In the genomic region with DNA sequence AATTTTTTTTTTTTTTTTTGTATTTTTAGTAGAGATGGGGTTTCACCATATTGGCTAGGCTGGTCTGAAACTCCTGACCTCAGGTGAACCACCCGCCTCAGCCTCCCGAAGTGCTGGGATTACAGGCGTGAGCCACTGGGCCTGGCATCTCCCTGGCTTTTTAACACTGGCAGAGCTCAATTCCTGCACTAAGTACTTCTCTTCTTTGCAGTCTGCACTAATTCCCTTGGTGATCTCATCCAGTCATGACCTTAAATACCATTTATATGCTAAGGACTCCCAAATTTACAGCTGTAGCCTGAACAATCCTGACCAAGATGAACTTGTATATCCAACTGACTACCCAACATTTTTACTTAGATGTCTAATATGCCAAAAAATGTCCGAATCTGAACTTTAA, we compare ENCODE assay signal across 17 cellular contexts. TPM values are rescaled to one million over a fixed set of nuclear protein-coding genes. Genes with fewer than 3 reads are reported as not detected.
DNase-seq lines count a peak whose midpoint lies in the region; ATAC-seq and TF ChIP-seq lines count a peak whose summit lies in the region.
"Had no signal": no experiment of that assay in that cellular context is flagged by ENCODE, and none has a peak within 500 bp of the region (broad histone marks: within the 10 kb centered on the region; RNA-seq: fewer than 3 reads in every experiment).

No MANE protein-coding gene starts in this region.

- no peaks in the 10 kb centered on the region for H3K36me3 ChIP-seq in GM23338 (ENCODE audit: insufficient read depth)
- H3K36me3 ChIP-seq in SK-N-SH (replicated peaks in 1 of 2; ENCODE audit: control insufficient read depth in 1 of 2, insufficient read depth in 2 of 2, low read length in 1 of 2) = peaks cover 4 to 12% of the 10 kb centered on the region in 2 experiments
- H3K36me3 ChIP-seq: BE2C, colonic mucosa had no signal

- H3K9me3 ChIP-seq in SK-N-SH = no peaks in the 10 kb centered on the region
- H3K9me3 ChIP-seq: BE2C, colonic mucosa had no signal

- no peak overlapping the region for H3K27ac Mint-ChIP-seq in GM23338
- H3K27ac Mint-ChIP-seq: memory B cell had no signal

- no peaks in the 10 kb centered on the region for H3K36me3 Mint-ChIP-seq in GM23338 (ENCODE audit: low read depth)

- peak; percentile 6 for DNase-seq in GM23338 (ENCODE audit: low spot score)
- DNase-seq in amniotic stem cell (lab: John Stamatoyannopoulos, UW) = peak; percentile 47
- DNase-seq in foreskin fibroblast = peak; percentile 57 to 78
- peak; percentile 61 for DNase-seq in retinal pigment epithelial cell (ENCODE audit: low read depth)
- DNase-seq in SK-N-SH = no peak
- no peak for DNase-seq in Ammon's horn (ENCODE audit: low spot score)
- no peak for DNase-seq in retina
- DNase-seq: BE2C; colonic mucosa; NCI-H1417; NCI-H345; stimulated activated naive CD8-positive, alpha-beta T cell treated with anti-CD3 and anti-CD28 coated beads, Interleukin-15, Interleukin-2, amounts not matched to agents 100 U/mL and 50 U/mL, for 24 hours had no signal

- H3K9me2 ChIP-seq in GM23338 (ENCODE audit: insufficient read depth) (no peaks in the 10 kb centered on the region), SK-N-SH (no peaks in the 10 kb centered on the region)

- TF ChIP-seq RAD21 in SK-N-SH (IDR thresholded peaks at IDR 0.05; ENCODE audit: low read length) = no peak

- no peak overlapping the region for H3K4me3 Mint-ChIP-seq in GM23338
- H3K4me3 Mint-ChIP-seq: activated naive CD4-positive, alpha-beta T cell treated with anti-CD3 and anti-CD28 coated beads, Interleukin-2, amount 50 U/mL, for 24 hours; memory B cell had no signal

- H4K20me1 ChIP-seq in GM23338 (replicated peaks; ENCODE audit: insufficient read depth) (no peaks in the 10 kb centered on the region; the same call in 1 of the 2 replicates), SK-N-SH (ENCODE audit: insufficient read depth) (peaks cover 8% of the 10 kb centered on the region; the same call in 1 of the 2 replicates)

- H3K9me3 Mint-ChIP-seq in GM23338 = no peaks in the 10 kb centered on the region
- H3K9me3 Mint-ChIP-seq: activated naive CD4-positive, alpha-beta T cell treated with anti-CD3 and anti-CD28 coated beads, Interleukin-2, amount 50 U/mL, for 24 hours; memory B cell had no signal

- H3K27ac ChIP-seq in GM23338 (ENCODE audit: low read depth) (0 out of 2 replicates have a peak overlapping the region, but pooled peaks have one; percentile 60), SK-N-SH (ENCODE audit: low read depth in 2 of 2, low read length in 1 of 2) (no peak overlapping the region)
- H3K27ac ChIP-seq: colonic mucosa, SK-N-MC had no signal

- no peak overlapping the region for H3K9ac ChIP-seq in SK-N-SH

- TF ChIP-seq EP300 in SK-N-SH (IDR thresholded peaks at IDR 0.05; ENCODE audit: borderline replicate concordance in 1 of 2, low read depth in 1 of 2, low read length in 1 of 2) = no peak

- TF ChIP-seq CTCF in GM23338 (conservative IDR thresholded peaks at IDR 0.05; ENCODE audit: low read depth in 2 of 2) (no peak), foreskin fibroblast (IDR thresholded peaks at IDR 0.05; ENCODE audit: low read depth, low read length) (no peak), retinal pigment epithelial cell (conservative IDR thresholded peaks at IDR 0.05; ENCODE audit: low read depth, low read length) (no peak), SK-N-SH (IDR thresholded peaks at IDR 0.05) (no peak)

- H3F3A ChIP-seq in GM23338 (replicated peaks; ENCODE audit: low read depth) (no peaks in the 10 kb centered on the region), SK-N-SH (replicated peaks; ENCODE audit: insufficient read depth) (peaks cover 17% of the 10 kb centered on the region)

- 94% methylated on average over 4 of the region's 4 CpGs for WGBS in SK-N-SH (ENCODE audit: low lambda C conversion rate)

- peaks cover 1% of the 10 kb centered on the region for H3K27me3 Mint-ChIP-seq in GM23338 (ENCODE audit: insufficient read depth, low read depth, poor library complexity)
- H3K27me3 Mint-ChIP-seq: activated naive CD4-positive, alpha-beta T cell treated with anti-CD3 and anti-CD28 coated beads, Interleukin-2, amount 50 U/mL, for 24 hours; memory B cell had no signal

- peaks cover 13% of the 10 kb centered on the region for H3K4me1 Mint-ChIP-seq in GM23338

- H3K4me3 ChIP-seq in GM23338 = no peak overlapping the region
- H3K4me3 ChIP-seq in foreskin fibroblast (ENCODE audit: low read depth in 1 of 2, low read length in 2 of 2) = no peak overlapping the region
- H3K4me3 ChIP-seq in retinal pigment epithelial cell (ENCODE audit: low read length) = no peak overlapping the region
- no peak overlapping the region for H3K4me3 ChIP-seq in SK-N-SH (ENCODE audit: low read depth in 2 of 2, low read length in 1 of 2)
- H3K4me3 ChIP-seq: colonic mucosa, K562, SK-N-MC had no signal

- CTCF ChIA-PET in SK-N-SH (lab: Yijun Ruan, JAX) = interaction anchor here (0.9 to 1.9 kb wide), 6 partner anchors 8 to 307 kb away, joined by 3 to 11 read pairs (median 4); a partner anchor contains a TSS

- ATAC-seq in GM23338 = peak; percentile 67
- ATAC-seq in HG03378 (IDR thresholded peaks at IDR 0.05; ENCODE audit: unreplicated experiment) = no peak
- ATAC-seq: stimulated activated naive CD8-positive, alpha-beta T cell treated with anti-CD3 and anti-CD28 coated beads, Interleukin-15, Interleukin-2, amounts not matched to agents 100 U/mL and 50 U/mL, for 24 hours had no signal

- no peak overlapping the region for H3K4me2 ChIP-seq in GM23338
- no peak overlapping the region for H3K4me2 ChIP-seq in SK-N-SH

- H3K27me3 ChIP-seq in GM23338 (ENCODE audit: insufficient read depth) (no peaks in the 10 kb centered on the region), SK-N-SH (ENCODE audit: insufficient read depth) (no peaks in the 10 kb centered on the region)
- H3K27me3 ChIP-seq: BE2C, colonic mucosa had no signal

- POLR2A ChIA-PET in SK-N-SH (lab: Yijun Ruan, JAX) = interaction anchor here (0.8 to 1.3 kb wide), 2 partner anchors 9 to 10 kb away, joined by 3 to 4 read pairs; a partner anchor contains a TSS

- H3K79me2 ChIP-seq in GM23338 (replicated peaks; ENCODE audit: insufficient read depth) (no peaks in the 10 kb centered on the region; the same call in 1 of the 2 replicates), SK-N-SH (ENCODE audit: insufficient read depth) (peaks cover 13% of the 10 kb centered on the region; the same call in 1 of the 2 replicates)

- no peaks in the 10 kb centered on the region; the same call in 1 of the 2 replicates for H3K4me1 ChIP-seq in GM23338 (ENCODE audit: insufficient read depth)
- peaks cover 0 to 18% of the 10 kb centered on the region in 2 experiments; a peak in 2 of 4 replicates for H3K4me1 ChIP-seq in SK-N-SH (ENCODE audit: control insufficient read depth in 1 of 2, insufficient read depth in 2 of 2, low read depth in 1 of 2, low read length in 1 of 2)
- H3K4me1 ChIP-seq: BE2C, colonic mucosa had no signal

- no peak overlapping the region for H2AFZ ChIP-seq in GM23338
- H2AFZ ChIP-seq in SK-N-SH (ENCODE audit: low read depth) = no peak overlapping the region

TF ChIP-seq in GM23338, 12 proteins besides CTCF, POLR2A, EP300 and RAD21 (continues in another document):
- TF ChIP-seq ZNF331 (CRISPR knock-in tag; IDR thresholded peaks at IDR 0.05; ENCODE audit: low read depth) (no peak), JUNB (IDR thresholded peaks at IDR 0.05; ENCODE audit: unreplicated experiment) (no peak)

TF ChIP-seq in SK-N-SH, 30 proteins besides CTCF, POLR2A, EP300 and RAD21 (continues in another document):
- TF ChIP-seq YY1 (IDR thresholded peaks at IDR 0.05; ENCODE audit: low read depth) (no peak), RFX5 (IDR thresholded peaks at IDR 0.05; ENCODE audit: low read length) (no peak), RXRA (IDR thresholded peaks at IDR 0.05; ENCODE audit: borderline replicate concordance, low read depth) (no peak), POLR2AphosphoS5 (IDR thresholded peaks at IDR 0.05; ENCODE audit: low read depth, low read length) (no peak), TAF1 (IDR thresholded peaks at IDR 0.05; ENCODE audit: borderline replicate concordance, low read depth, low read length) (no peak), FOXJ3 (CRISPR knock-in tag; IDR thresholded peaks at IDR 0.05) (no peak), NFIC (IDR thresholded peaks at IDR 0.05; ENCODE audit: borderline replicate concordance) (no peak), GATA2 (CRISPR knock-in tag; IDR thresholded peaks at IDR 0.05) (no peak), TEAD4 (IDR thresholded peaks at IDR 0.05; ENCODE audit: borderline replicate concordance, insufficient read depth) (no peak), MEF2A (IDR thresholded peaks at IDR 0.05; ENCODE audit: borderline replicate concordance, low read depth) (no peak), TCF12 (IDR thresholded peaks at IDR 0.05) (no peak), GABPA (IDR thresholded peaks at IDR 0.05; ENCODE audit: low read depth) (no peak), RCOR1 (IDR thresholded peaks at IDR 0.05; ENCODE audit: low read length) (no peak), ELF1 (IDR thresholded peaks at IDR 0.05) (no peak), NRF1 (IDR thresholded peaks at IDR 0.05; ENCODE audit: low read depth, low read length) (no peak), SIN3A (IDR thresholded peaks at IDR 0.05; ENCODE audit: borderline replicate concordance, low read depth, low read length) (no peak), FOSL2 (IDR thresholded peaks at IDR 0.05; ENCODE audit: borderline replicate concordance, low read depth) (no peak), SMC3 (IDR thresholded peaks at IDR 0.05; ENCODE audit: low read depth, low read length) (no peak)
- TF ChIP-seq, protein P1, sequence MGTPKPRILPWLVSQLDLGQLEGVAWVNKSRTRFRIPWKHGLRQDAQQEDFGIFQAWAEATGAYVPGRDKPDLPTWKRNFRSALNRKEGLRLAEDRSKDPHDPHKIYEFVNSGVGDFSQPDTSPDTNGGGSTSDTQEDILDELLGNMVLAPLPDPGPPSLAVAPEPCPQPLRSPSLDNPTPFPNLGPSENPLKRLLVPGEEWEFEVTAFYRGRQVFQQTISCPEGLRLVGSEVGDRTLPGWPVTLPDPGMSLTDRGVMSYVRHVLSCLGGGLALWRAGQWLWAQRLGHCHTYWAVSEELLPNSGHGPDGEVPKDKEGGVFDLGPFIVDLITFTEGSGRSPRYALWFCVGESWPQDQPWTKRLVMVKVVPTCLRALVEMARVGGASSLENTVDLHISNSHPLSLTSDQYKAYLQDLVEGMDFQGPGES (IDR thresholded peaks at IDR 0.05; ENCODE audit: low read depth, low read length) = no peak

RNA-seq across cellular contexts. Expression of a gene that starts 10.2 kb away (rescaled TPM):
- 43.1 and 49.0 TPM in 2 replicates for total RNA-seq in GM23338 (2014; rRNA removed; shearing (Covaris generic))
- polyA plus RNA-seq in GM23338 (2016; fragmentation: Nextera tagmentation; extraction: Ambion mirVana) (16.5 and 18.8 TPM in 2 replicates), SK-N-SH (2012; rRNA removed) (22.6 and 32.8 TPM in 2 replicates)
- 35.2 and 40.2 TPM in 2 replicates for polyA plus RNA-seq in SK-N-SH (2012; cell fraction: cytosol; rRNA removed)
- polyA plus RNA-seq in SK-N-SH (2012; cell fraction: nucleus; rRNA removed) = 17.4 and 45.0 TPM in 2 replicates

RNA-seq across cellular contexts. Expression of a gene that starts 10.7 kb away (rescaled TPM):
- total RNA-seq in GM23338 (2014; rRNA removed; shearing (Covaris generic)) = 24.2 and 26.5 TPM in 2 replicates
- polyA plus RNA-seq in GM23338 (2016; fragmentation: Nextera tagmentation; extraction: Ambion mirVana) (27.3 and 29.5 TPM in 2 replicates), SK-N-SH (2012; rRNA removed) (5.9 and 6.2 TPM in 2 replicates)
- polyA plus RNA-seq in SK-N-SH (2012; cell fraction: cytosol; rRNA removed) = 7.7 and 9.8 TPM in 2 replicates
- 4.9 TPM in 2 replicates for polyA plus RNA-seq in SK-N-SH (2012; cell fraction: nucleus; rRNA removed)

Comparison
In these comparisons a context has a peak if more than half of its experiments do, and no peak if none do; other contexts are left out.
1. DNase-seq: peak in GM23338 (single experiment), amniotic stem cell (single experiment), foreskin fibroblast (2 of 2) and retinal pigment epithelial cell (single experiment); none in SK-N-SH (single experiment), Ammon's horn (single experiment) and retina (single experiment).